In the genomic region with DNA sequence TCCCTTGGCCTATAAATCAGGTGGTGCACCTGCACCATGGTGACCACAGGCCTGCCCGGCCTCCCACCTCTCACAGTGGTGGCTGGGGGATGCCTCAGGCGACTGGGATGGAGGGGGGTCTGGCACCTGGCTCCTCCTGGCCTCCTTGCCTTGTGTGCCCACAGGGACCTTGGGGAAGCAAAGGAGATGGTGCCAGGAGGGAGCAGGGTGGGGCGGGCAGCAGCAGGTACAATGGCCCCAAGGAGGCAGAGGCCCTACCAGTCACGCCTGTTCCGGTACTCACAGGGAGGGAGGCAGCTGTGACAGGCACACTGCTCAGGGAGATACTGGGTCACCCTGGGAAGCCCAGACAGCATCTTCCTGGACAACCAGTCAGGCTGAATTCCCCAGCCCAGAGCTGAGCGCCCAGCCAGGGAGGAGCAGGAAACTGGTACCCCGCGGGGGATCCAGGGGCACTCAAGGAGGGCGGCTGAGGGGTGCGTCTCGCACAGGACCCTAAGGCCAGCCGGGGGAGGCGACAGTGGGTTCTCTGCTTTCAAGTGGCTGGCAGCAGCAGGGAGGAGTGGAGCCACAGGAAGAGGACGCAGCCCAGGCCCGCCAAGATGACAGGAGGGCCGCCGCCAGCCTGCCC, we compare ENCODE assay signal across 30 cellular contexts. TPM values are rescaled to one million over a fixed set of nuclear protein-coding genes. Genes with fewer than 3 reads are reported as not detected.
"Had no signal": no experiment of that assay in that cellular context is flagged by ENCODE, and none has a peak within 500 bp of the region (broad histone marks: within the 10 kb centered on the region; RNA-seq: fewer than 3 reads in every experiment).

No MANE protein-coding gene starts in this region.

- H3K9me3 Mint-ChIP-seq: memory B cell; stimulated activated effector memory CD8-positive, alpha-beta T cell treated with anti-CD3 and anti-CD28 coated beads, Interleukin-12 subunit alpha, Interleukin-12 subunit beta, amount 100 ng/mL, for 72 hours had no signal

- H3K4me2 ChIP-seq: smooth muscle cell had no signal

- H3K27ac Mint-ChIP-seq: memory B cell; nephron; progenitor cell of endocrine pancreas; stimulated activated effector memory CD8-positive, alpha-beta T cell treated with anti-CD3 and anti-CD28 coated beads, Interleukin-12 subunit alpha, Interleukin-12 subunit beta, amount 100 ng/mL, for 72 hours had no signal

- H3K27me3 Mint-ChIP-seq: memory B cell, progenitor cell of endocrine pancreas had no signal

- H3K4me1 ChIP-seq: esophagus muscularis mucosa, foreskin keratinocyte, heart right ventricle, left ventricle myocardium inferior, pancreas, right lobe of liver, tibial nerve, upper lobe of left lung had no signal

- H3K27ac ChIP-seq: dorsolateral prefrontal cortex, epithelial cell of prostate, esophagus muscularis mucosa, foreskin keratinocyte, heart right ventricle, left ventricle myocardium inferior, pancreas, right lobe of liver, thoracic aorta, tibial nerve, upper lobe of left lung had no signal

- H3K4me1 Mint-ChIP-seq: memory B cell; stimulated activated effector memory CD8-positive, alpha-beta T cell treated with anti-CD3 and anti-CD28 coated beads, Interleukin-12 subunit alpha, Interleukin-12 subunit beta, amount 100 ng/mL, for 72 hours had no signal

- H3K27me3 ChIP-seq: esophagus muscularis mucosa, foreskin keratinocyte, pancreas, right lobe of liver, tibial nerve, upper lobe of left lung had no signal

- H3K4me3 ChIP-seq: dorsolateral prefrontal cortex, esophagus muscularis mucosa, heart right ventricle, left ventricle myocardium inferior, lung, pancreas, right lobe of liver, smooth muscle cell, thoracic aorta, tibial nerve, upper lobe of left lung had no signal

- ATAC-seq: foreskin keratinocyte; left cardiac atrium; pancreas; right lobe of liver; stimulated activated effector memory CD8-positive, alpha-beta T cell treated with anti-CD3 and anti-CD28 coated beads, Interleukin-12 subunit alpha, Interleukin-12 subunit beta, amount 100 ng/mL, for 72 hours had no signal

- H3K9me3 ChIP-seq: esophagus muscularis mucosa, heart right ventricle, left ventricle myocardium inferior, pancreas, right lobe of liver, thoracic aorta, tibial nerve, upper lobe of left lung had no signal

- H3K4me3 Mint-ChIP-seq: memory B cell; nephron; stimulated activated effector memory CD8-positive, alpha-beta T cell treated with anti-CD3 and anti-CD28 coated beads, Interleukin-12 subunit alpha, Interleukin-12 subunit beta, amount 100 ng/mL, for 72 hours had no signal

- H3K36me3 ChIP-seq: left ventricle myocardium inferior, pancreas, right lobe of liver, thoracic aorta had no signal

- DNase-seq: caudate nucleus; cerebellar nuclear complex; effector CD4-positive, alpha-beta T cell; foreskin keratinocyte; glutamatergic neuron; heart right ventricle; hippocampal formation; left cardiac atrium; left ventricle myocardium inferior; occipital lobe; right lobe of liver; stimulated activated CD4-positive, alpha-beta T cell treated with anti-CD3 and anti-CD28 coated beads, Interleukin-2, amount 100 ng/mL, for 24 hours; stimulated activated CD4-positive, alpha-beta T cell treated with anti-CD3 and anti-CD28 coated beads, Interleukin-4, amount 100 ng/mL, for 24 hours; stimulated activated naive CD4-positive, alpha-beta T cell treated with Interleukin-2 at 50 U/mL for 16 hours; upper lobe of left lung had no signal

RNA-seq across cellular contexts. Expression of gene TREX2, which starts 1.2 kb away (rescaled TPM):
- total RNA-seq: left ventricle myocardium inferior, occipital lobe had no signal

RNA-seq across cellular contexts. Expression of gene PNMA6E, which starts 45.9 kb away (rescaled TPM):
- total RNA-seq: esophagus muscularis mucosa, fibroblast of lung, foreskin keratinocyte, heart right ventricle, kidney epithelial cell, left cardiac atrium, left ventricle myocardium inferior, lung, occipital lobe, pancreas, progenitor cell of endocrine pancreas, right lobe of liver, smooth muscle cell, thoracic aorta, tibial nerve had no signal

RNA-seq across cellular contexts. Expression of gene BGN, which starts 47.7 kb away (rescaled TPM):
- total RNA-seq: mononuclear cell had no signal
